Comparison of ENCODE assay signal across 12 cellular contexts in genomic region chr15:41233367-41233771, GRCh38. TPM values are rescaled to one million over a fixed set of nuclear protein-coding genes. Genes with fewer than 3 reads are reported as not detected.
DNase-seq lines count a peak whose midpoint lies in the region; ATAC-seq and TF ChIP-seq lines count a peak whose summit lies in the region.
"Had no signal": no experiment of that assay in that cellular context is flagged by ENCODE, and none has a peak within 500 bp of the region (broad histone marks: within the 10 kb centered on the region; RNA-seq: fewer than 3 reads in every experiment).

No MANE protein-coding gene starts in this region.

- TF ChIP-seq POLR2A in right lobe of liver (IDR thresholded peaks at IDR 0.05) = no peak
- no peak for TF ChIP-seq POLR2A in heart left ventricle (IDR thresholded peaks at IDR 0.05)

- DNase-seq in ACHN (peak; percentile 8), HT1080 (ENCODE audit: low read depth) (peak; percentile 27), brain microvascular endothelial cell (peak; percentile 53), right lobe of liver (no peak), heart left ventricle (no peak), posterior vena cava (ENCODE audit: low spot score) (no peak)
- DNase-seq in stimulated activated naive CD8-positive, alpha-beta T cell treated with anti-CD3 and anti-CD28 coated beads, Interleukin-15, amount 100 ng/mL, for 72 hours = no peak
- DNase-seq: CD4-positive, alpha-beta T cell had no signal

- 57% methylated on average over 1 of the region's 1 CpG for WGBS in right lobe of liver (ENCODE audit: insufficient coverage, low coverage, low lambda C conversion rate, missing lambda C conversion rate)
- WGBS in heart left ventricle, 4 donors = 48 to 64% (median 51%) methylated on average over 1 of the region's 1 CpG

- no peak overlapping the region for H3K27ac Mint-ChIP-seq in stimulated activated naive CD8-positive, alpha-beta T cell treated with anti-CD3 and anti-CD28 coated beads, Interleukin-15, amount 100 ng/mL, for 72 hours
- H3K27ac Mint-ChIP-seq: neural progenitor cell had no signal

- H3K36me3 ChIP-seq in brain microvascular endothelial cell (replicated peaks) (no peaks in the 10 kb centered on the region), right lobe of liver (no peaks in the 10 kb centered on the region), heart left ventricle (peaks cover 0 to 3% (median 0%) of the 10 kb centered on the region in 9 donors)
- H3K36me3 ChIP-seq: cardiac muscle cell, neural progenitor cell had no signal

- H3K9me3 ChIP-seq in right lobe of liver (no peaks in the 10 kb centered on the region), heart left ventricle (no peaks in the 10 kb centered on the region)

- H3K27me3 ChIP-seq in brain microvascular endothelial cell (replicated peaks) (no peaks in the 10 kb centered on the region), right lobe of liver (no peaks in the 10 kb centered on the region), heart left ventricle (no peaks in the 10 kb centered on the region)
- H3K27me3 ChIP-seq: cardiac muscle cell, neural progenitor cell had no signal

- no peak overlapping the region for H3K4me3 Mint-ChIP-seq in stimulated activated naive CD8-positive, alpha-beta T cell treated with anti-CD3 and anti-CD28 coated beads, Interleukin-15, amount 100 ng/mL, for 72 hours

- ATAC-seq in right lobe of liver (peak in 1 of 4 donors; percentile 15), HG03378 (IDR thresholded peaks at IDR 0.05; ENCODE audit: unreplicated experiment) (no peak), heart left ventricle (no peak)
- ATAC-seq in stimulated activated naive CD8-positive, alpha-beta T cell treated with anti-CD3 and anti-CD28 coated beads, Interleukin-15, amount 100 ng/mL, for 72 hours = no peak

- H3K27ac ChIP-seq in brain microvascular endothelial cell (no peak overlapping the region), right lobe of liver (peak overlapping the region in 2 of 3 donors; percentile 24 to 92), heart left ventricle (no peak overlapping the region)
- H3K27ac ChIP-seq: cardiac muscle cell, neural progenitor cell had no signal

- in situ Hi-C loops in ACHN (cut with HindIII; ENCODE audit: low pct_ligation_motif_present, low pct_unique_long_range_greater_than_20kb, low sequenced_read_pairs) = no loop called here
- in situ Hi-C loops in brain microvascular endothelial cell (cut with HindIII; ENCODE audit: low pct_ligation_motif_present, low sequenced_read_pairs) = no loop called here

- intact Hi-C loops in right lobe of liver (cut with DNase I) = no loop called here
- intact Hi-C loops in heart left ventricle (cut with DNase I) = loop anchor here in 8 of 10 donors (5.0 to 10.0 kb wide), 3 partner anchors 49 to 116 kb away; partner anchors contain the start of gene INO80 (in 3 of the 8)
- intact Hi-C loops in posterior vena cava (cut with DNase I) = no loop called here

- H3K4me1 Mint-ChIP-seq in stimulated activated naive CD8-positive, alpha-beta T cell treated with anti-CD3 and anti-CD28 coated beads, Interleukin-15, amount 100 ng/mL, for 72 hours = peaks cover 33% of the 10 kb centered on the region

- H3K27me3 Mint-ChIP-seq in stimulated activated naive CD8-positive, alpha-beta T cell treated with anti-CD3 and anti-CD28 coated beads, Interleukin-15, amount 100 ng/mL, for 72 hours = no peaks in the 10 kb centered on the region
- H3K27me3 Mint-ChIP-seq: CD4-positive, alpha-beta T cell had no signal

- TF ChIP-seq CTCF in brain microvascular endothelial cell (IDR thresholded peaks at IDR 0.05; ENCODE audit: low read depth, low read length, missing control alignments) = no peak
- no peak for TF ChIP-seq CTCF in right lobe of liver (IDR thresholded peaks at IDR 0.05)
- TF ChIP-seq CTCF in heart left ventricle (IDR thresholded peaks at IDR 0.05) = no peak

- H3K4me1 ChIP-seq in right lobe of liver (peaks cover 0 to 23% (median 5%) of the 10 kb centered on the region in 4 donors), heart left ventricle (peaks cover 0 to 34% (median 26%) of the 10 kb centered on the region in 12 donors)
- H3K4me1 ChIP-seq: neural progenitor cell had no signal

- H3K9me3 Mint-ChIP-seq in stimulated activated naive CD8-positive, alpha-beta T cell treated with anti-CD3 and anti-CD28 coated beads, Interleukin-15, amount 100 ng/mL, for 72 hours = no peaks in the 10 kb centered on the region
- H3K9me3 Mint-ChIP-seq: CD4-positive, alpha-beta T cell; neural progenitor cell had no signal

- H3K4me3 ChIP-seq in brain microvascular endothelial cell (ENCODE audit: low read depth, low read length) (no peak overlapping the region), right lobe of liver (no peak overlapping the region), heart left ventricle (no peak overlapping the region)
- H3K4me3 ChIP-seq: cardiac muscle cell, neural progenitor cell had no signal

RNA-seq across cellular contexts. Expression of gene CHP1, which starts 2.3 kb away (rescaled TPM):
- total RNA-seq in HT1080 (2014; rRNA removed; shearing (Covaris generic)) = 62.3 and 69.8 TPM in 2 replicates
- polyA plus RNA-seq in HT1080 (2015; cell fraction: cytosol; rRNA removed) = 51.6 and 65.9 TPM in 2 replicates
- 17.5 and 18.6 TPM in 2 replicates for polyA plus RNA-seq in HT1080 (2015; cell fraction: nucleus; rRNA removed)
- total RNA-seq in right lobe of liver (100 to 1,000 TPM; 137 to 270 (median 205) TPM), heart left ventricle (100 to 1,000 TPM; 102 to 232 (median 119) TPM), posterior vena cava (10 to 100 TPM; 66.9 to 73.8 TPM)
- 100 to 1,000 TPM in 1 of 2 donors, 10 to 100 TPM in 1; 35.5 to 147 TPM for polyA plus RNA-seq in heart left ventricle

RNA-seq across cellular contexts. Expression of gene EXD1, which starts 2.8 kb away (rescaled TPM):
- total RNA-seq in HT1080 (2014; rRNA removed; shearing (Covaris generic)) = not detected in 2 replicates
- 0.45 TPM in 1 of 2 replicates, not detected in the other for polyA plus RNA-seq in HT1080 (2015; cell fraction: cytosol; rRNA removed)
- polyA plus RNA-seq in HT1080 (2015; cell fraction: nucleus; rRNA removed) = not detected in 2 replicates
- total RNA-seq in right lobe of liver = under 1 TPM in 1 of 6 experiments, not detected in 5; 0.22 TPM
- not detected for total RNA-seq in heart left ventricle
- not detected for polyA plus RNA-seq in heart left ventricle
- total RNA-seq in posterior vena cava = not detected
- total RNA-seq: cardiac muscle cell; CD4-positive, alpha-beta T cell; SK-MEL-5 had no signal
- polyA plus RNA-seq: cardiac muscle cell had no signal

Comparison
In these comparisons a context has a peak if more than half of its experiments do, and no peak if none do; other contexts are left out.
1. DNase-seq: peak in ACHN (single experiment), HT1080 (single experiment) and brain microvascular endothelial cell (single experiment); none in right lobe of liver (0 of 3), stimulated activated naive CD8-positive, alpha-beta T cell treated with anti-CD3 and anti-CD28 coated beads, Interleukin-15, amount 100 ng/mL, for 72 hours (0 of 2), heart left ventricle (0 of 5) and posterior vena cava (single experiment).
2. H3K27ac ChIP-seq: peak in right lobe of liver (2 of 3); none in brain microvascular endothelial cell (single experiment) and heart left ventricle (0 of 12).
3. intact Hi-C loops: an anchor here in heart left ventricle (5.0 to 10.0 kb wide); none called in right lobe of liver and posterior vena cava.